In the genomic region with DNA sequence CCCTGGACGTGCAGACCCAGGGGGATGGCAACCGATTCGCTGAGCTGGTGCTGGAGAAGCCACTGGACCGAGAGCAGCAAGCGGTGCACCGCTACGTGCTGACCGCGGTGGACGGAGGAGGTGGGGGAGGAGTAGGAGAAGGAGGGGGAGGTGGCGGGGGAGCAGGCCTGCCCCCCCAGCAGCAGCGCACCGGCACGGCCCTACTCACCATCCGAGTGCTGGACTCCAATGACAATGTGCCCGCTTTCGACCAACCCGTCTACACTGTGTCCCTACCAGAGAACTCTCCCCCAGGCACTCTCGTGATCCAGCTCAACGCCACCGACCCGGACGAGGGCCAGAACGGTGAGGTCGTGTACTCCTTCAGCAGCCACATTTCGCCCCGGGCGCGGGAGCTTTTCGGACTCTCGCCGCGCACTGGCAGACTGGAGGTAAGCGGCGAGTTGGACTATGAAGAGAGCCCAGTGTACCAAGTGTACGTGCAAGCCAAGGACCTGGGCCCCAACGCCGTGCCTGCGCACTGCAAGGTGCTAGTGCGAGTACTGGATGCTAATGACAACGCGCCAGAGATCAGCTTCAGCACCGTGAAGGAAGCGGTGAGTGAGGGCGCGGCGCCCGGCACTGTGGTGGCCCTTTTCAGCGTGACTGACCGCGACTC, we compare ENCODE assay signal across 11 cellular contexts. TPM values are rescaled to one million over a fixed set of nuclear protein-coding genes. Genes with fewer than 3 reads are reported as not detected.
A peak's percentile ranks its signal among the peaks of the same experiment; 100 is the strongest.
DNase-seq lines count a peak whose midpoint lies in the region; ATAC-seq and TF ChIP-seq lines count a peak whose summit lies in the region.
"Had no signal": no experiment of that assay in that cellular context is flagged by ENCODE, and none has a peak within 500 bp of the region (broad histone marks: within the 10 kb centered on the region; RNA-seq: fewer than 3 reads in every experiment).

No MANE protein-coding gene starts in this region.

- H2AFZ ChIP-seq in neural cell (ENCODE audit: low read depth, low read length) = no peak overlapping the region

- no peak for TF ChIP-seq RAD21 in neural cell (conservative IDR thresholded peaks at IDR 0.05)

- ATAC-seq in GM19328 (IDR thresholded peaks at IDR 0.05; ENCODE audit: unreplicated experiment) = no peak
- ATAC-seq: activated CD4-positive, CD25-positive, alpha-beta regulatory T cell treated with anti-CD3 and anti-CD28 coated beads, Interleukin-2, amount 50 U/mL, for 24 hours; stimulated activated naive CD8-positive, alpha-beta T cell treated with anti-CD3 and anti-CD28 coated beads, Interleukin-15, amount 100 ng/mL, for 72 hours had no signal

- no peak for TF ChIP-seq EP300 in neural cell (conservative IDR thresholded peaks at IDR 0.05; ENCODE audit: poor library complexity, severe bottlenecking)

- no peaks in the 10 kb centered on the region for H3K79me2 ChIP-seq in neural cell (replicated peaks; ENCODE audit: insufficient read depth, low read length)

- POLR2A ChIA-PET in HEK293 (lab: Yijun Ruan, JAX) = no interaction called here

- H3K4me1 ChIP-seq in HEK293 (ENCODE audit: control insufficient read depth, insufficient read depth, low read length) = no peaks in the 10 kb centered on the region; the same call in 1 of the 2 replicates

- peaks cover 50% of the 10 kb centered on the region for H3K27me3 ChIP-seq in neural cell (ENCODE audit: insufficient read depth, low read depth, low read length)

- H3K27ac ChIP-seq in HEK293 (ENCODE audit: extremely low read depth, low read depth, low read length) = no peak overlapping the region
- peak overlapping the region; percentile 53 for H3K27ac ChIP-seq in neural cell (ENCODE audit: low read length)

- TF ChIP-seq CTCF in HEK293 (tag by site-specific recombination; IDR thresholded peaks at IDR 0.05) (no peak), neural cell (IDR thresholded peaks at IDR 0.05; ENCODE audit: poor library complexity, severe bottlenecking) (no peak)

- peak overlapping the region; percentile 68 for H3K4me2 ChIP-seq in neural cell (ENCODE audit: low read length)

- peaks cover 2% of the 10 kb centered on the region for H3F3A ChIP-seq in neural cell (ENCODE audit: insufficient read depth, low read length, poor library complexity, severe bottlenecking)

- H3K4me3 ChIP-seq in HEK293 (ENCODE audit: low read depth, low read length) (peak overlapping the region; percentile 40), neural cell (ENCODE audit: low read length) (peak overlapping the region; percentile 81)

- H3K9me3 ChIP-seq in HEK293 (ENCODE audit: control insufficient read depth, insufficient read depth, low read depth, low read length) (no peaks in the 10 kb centered on the region), neural cell (ENCODE audit: low read length) (no peaks in the 10 kb centered on the region)

- H4K20me1 ChIP-seq in neural cell (ENCODE audit: insufficient read depth) = no peaks in the 10 kb centered on the region

- H3K36me3 ChIP-seq in HEK293 (ENCODE audit: control insufficient read depth in 2 of 2, insufficient read depth in 1 of 2, low read length in 2 of 2) (peaks cover 0 to 7% of the 10 kb centered on the region in 2 experiments; a peak in 1 of 3 replicates), neural cell (ENCODE audit: insufficient read depth, low read length) (no peaks in the 10 kb centered on the region)

- H3K9ac ChIP-seq in neural cell (ENCODE audit: low read length) = peak overlapping the region; percentile 77

- H3K9me2 ChIP-seq in neural cell (ENCODE audit: insufficient read depth, low read length) = no peaks in the 10 kb centered on the region

- CTCF ChIA-PET in HEK293 (lab: Yijun Ruan, JAX) = no interaction called here

- DNase-seq in A172 (ENCODE audit: low spot score) (peak; percentile 10), ecto neural progenitor cell (ENCODE audit: low spot score) (peak; percentile 72), NCI-H2196 (lab: John Stamatoyannopoulos, UW; ENCODE audit: unreplicated experiment) (no peak), activated gamma-delta T cell (lab: John Stamatoyannopoulos, UW) (no peak), globus pallidus (ENCODE audit: low spot score) (no peak)

TF ChIP-seq in HEK293, 187 proteins besides CTCF, POLR2A, EP300 and RAD21:
- TF ChIP-seq ZNF214 (tag by site-specific recombination; IDR thresholded peaks at IDR 0.05; ENCODE audit: borderline replicate concordance) (no peak), ZNF629 (tag by site-specific recombination; IDR thresholded peaks at IDR 0.05) (no peak), KLF10 (tag by site-specific recombination; IDR thresholded peaks at IDR 0.05) (no peak), GLI2 (tag by site-specific recombination; IDR thresholded peaks at IDR 0.05; ENCODE audit: borderline replicate concordance, low read depth) (no peak), ZNF121 (tag by site-specific recombination; IDR thresholded peaks at IDR 0.05) (no peak), ZNF843 (tag by site-specific recombination; IDR thresholded peaks at IDR 0.05) (no peak)

TF ChIP-seq in neural cell, 6 proteins besides CTCF, POLR2A, EP300 and RAD21:
- TF ChIP-seq MXI1 (conservative IDR thresholded peaks at IDR 0.05; ENCODE audit: poor library complexity, severe bottlenecking) (no peak), POLR2AphosphoS5 (IDR thresholded peaks at IDR 0.05) (peak; percentile 19), SMC3 (conservative IDR thresholded peaks at IDR 0.05; ENCODE audit: poor library complexity) (no peak), TAF1 (IDR thresholded peaks at IDR 0.05; ENCODE audit: low read depth) (peak; percentile 14), EZH2 (IDR thresholded peaks at IDR 0.05; ENCODE audit: borderline replicate concordance, insufficient read depth, low read length, poor library complexity, severe bottlenecking) (no peak)
- TF ChIP-seq, protein P1, sequence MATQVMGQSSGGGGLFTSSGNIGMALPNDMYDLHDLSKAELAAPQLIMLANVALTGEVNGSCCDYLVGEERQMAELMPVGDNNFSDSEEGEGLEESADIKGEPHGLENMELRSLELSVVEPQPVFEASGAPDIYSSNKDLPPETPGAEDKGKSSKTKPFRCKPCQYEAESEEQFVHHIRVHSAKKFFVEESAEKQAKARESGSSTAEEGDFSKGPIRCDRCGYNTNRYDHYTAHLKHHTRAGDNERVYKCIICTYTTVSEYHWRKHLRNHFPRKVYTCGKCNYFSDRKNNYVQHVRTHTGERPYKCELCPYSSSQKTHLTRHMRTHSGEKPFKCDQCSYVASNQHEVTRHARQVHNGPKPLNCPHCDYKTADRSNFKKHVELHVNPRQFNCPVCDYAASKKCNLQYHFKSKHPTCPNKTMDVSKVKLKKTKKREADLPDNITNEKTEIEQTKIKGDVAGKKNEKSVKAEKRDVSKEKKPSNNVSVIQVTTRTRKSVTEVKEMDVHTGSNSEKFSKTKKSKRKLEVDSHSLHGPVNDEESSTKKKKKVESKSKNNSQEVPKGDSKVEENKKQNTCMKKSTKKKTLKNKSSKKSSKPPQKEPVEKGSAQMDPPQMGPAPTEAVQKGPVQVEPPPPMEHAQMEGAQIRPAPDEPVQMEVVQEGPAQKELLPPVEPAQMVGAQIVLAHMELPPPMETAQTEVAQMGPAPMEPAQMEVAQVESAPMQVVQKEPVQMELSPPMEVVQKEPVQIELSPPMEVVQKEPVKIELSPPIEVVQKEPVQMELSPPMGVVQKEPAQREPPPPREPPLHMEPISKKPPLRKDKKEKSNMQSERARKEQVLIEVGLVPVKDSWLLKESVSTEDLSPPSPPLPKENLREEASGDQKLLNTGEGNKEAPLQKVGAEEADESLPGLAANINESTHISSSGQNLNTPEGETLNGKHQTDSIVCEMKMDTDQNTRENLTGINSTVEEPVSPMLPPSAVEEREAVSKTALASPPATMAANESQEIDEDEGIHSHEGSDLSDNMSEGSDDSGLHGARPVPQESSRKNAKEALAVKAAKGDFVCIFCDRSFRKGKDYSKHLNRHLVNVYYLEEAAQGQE (IDR thresholded peaks at IDR 0.05; ENCODE audit: borderline replicate concordance) = no peak

RNA-seq across cellular contexts. Expression of gene PCDH10, which starts 1.7 kb away (rescaled TPM):
- total RNA-seq in A172 (2014; rRNA removed; shearing (Covaris generic)) = 14.1 and 18.9 TPM in 2 replicates
- polyA plus RNA-seq in neural cell = 37.0 and 38.5 TPM in 2 replicates
- 109 and 111 TPM in 2 replicates for polyA minus RNA-seq in neural cell
- polyA plus RNA-seq: keratinocyte had no signal

Comparison
In these comparisons a context has a peak if more than half of its experiments do, and no peak if none do; other contexts are left out.
1. DNase-seq: peak in A172 (single experiment) and ecto neural progenitor cell (single experiment); none in NCI-H2196 (single experiment), activated gamma-delta T cell (single experiment) and globus pallidus (single experiment).